ENCODE assay signal across 22 cellular contexts in the genomic region with DNA sequence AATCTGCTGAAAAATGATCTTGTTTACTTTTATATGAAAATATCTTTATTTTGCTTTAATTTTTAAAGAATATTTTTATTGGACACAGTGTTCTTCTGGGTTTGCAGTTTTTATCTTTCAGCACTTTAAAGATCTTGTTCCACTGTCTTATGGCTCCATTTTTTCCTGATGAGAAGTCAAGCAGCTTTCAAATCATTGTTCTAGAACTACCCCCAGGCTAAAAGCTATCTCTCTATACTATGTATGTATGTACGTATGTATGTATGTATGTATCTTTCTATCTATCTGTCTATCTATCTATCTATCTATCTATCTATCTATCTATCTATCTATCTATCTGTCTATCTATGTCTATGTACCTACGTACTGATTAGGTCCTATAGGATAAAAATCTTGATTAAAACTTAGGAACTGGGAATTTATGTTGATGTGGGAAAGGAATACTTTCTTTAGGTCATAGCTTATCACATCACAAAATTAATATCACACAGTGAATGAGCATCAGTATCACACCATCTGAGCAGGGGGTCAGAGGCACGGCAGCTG. TPM values are rescaled to one million over a fixed set of nuclear protein-coding genes. Genes with fewer than 3 reads are reported as not detected.
DNase-seq lines count a peak whose midpoint lies in the region; ATAC-seq and TF ChIP-seq lines count a peak whose summit lies in the region.
"Had no signal": no experiment of that assay in that cellular context is flagged by ENCODE, and none has a peak within 500 bp of the region (broad histone marks: within the 10 kb centered on the region; RNA-seq: fewer than 3 reads in every experiment).

No MANE protein-coding gene starts in this region.

- H3K9me2 ChIP-seq in PC-9 (ENCODE audit: insufficient read depth) (no peaks in the 10 kb centered on the region), hepatocyte (replicated peaks; ENCODE audit: insufficient read depth) (no peaks in the 10 kb centered on the region)

- H3K4me1 ChIP-seq in PC-9 (replicated peaks; ENCODE audit: insufficient read depth) (peaks cover 23% of the 10 kb centered on the region), hepatocyte (ENCODE audit: insufficient read depth) (peaks cover 5% of the 10 kb centered on the region), smooth muscle cell (ENCODE audit: low read depth) (no peaks in the 10 kb centered on the region), heart right ventricle (no peaks in the 10 kb centered on the region)

- H3K4me3 ChIP-seq in PC-9 (no peak overlapping the region), hepatocyte (no peak overlapping the region), smooth muscle cell (no peak overlapping the region), heart right ventricle (no peak overlapping the region)
- H3K4me3 ChIP-seq: A549, GM23248 had no signal

- no peaks in the 10 kb centered on the region for H3K79me2 ChIP-seq in PC-9 (ENCODE audit: low read depth)
- H3K79me2 ChIP-seq in hepatocyte: no peaks in the 10 kb centered on the region
- H3K79me2 ChIP-seq in smooth muscle cell (ENCODE audit: low read depth): no peaks in the 10 kb centered on the region

- CTCF ChIA-PET in Calu3 (lab: Charles Lee) (interaction anchor here (0.5 to 1.4 kb wide), 5 partner anchors 12 to 1418 kb away, joined by 3 to 5 read pairs (median 5); no protein-coding TSS in a partner anchor), PC-9 (lab: Charles Lee) (no interaction called here)

- H3K9me3 ChIP-seq in PC-9 (ENCODE audit: insufficient read depth, low read depth) (no peaks in the 10 kb centered on the region), hepatocyte (ENCODE audit: low read depth) (no peaks in the 10 kb centered on the region), smooth muscle cell (replicated peaks; ENCODE audit: low read depth) (no peaks in the 10 kb centered on the region), heart right ventricle (no peaks in the 10 kb centered on the region)
- H3K9me3 ChIP-seq: A549 had no signal

- BruUV-seq in Calu3 (replicated peaks; lab: Mats Ljungman, UMichigan) (no TSS peak), PC-9 (replicated peaks; lab: Mats Ljungman, UMichigan) (no TSS peak)

- H3K27ac ChIP-seq in PC-9: peak overlapping the region; percentile 68
- H3K27ac ChIP-seq in hepatocyte: peak overlapping the region; percentile 61
- H3K27ac ChIP-seq in smooth muscle cell (ENCODE audit: low read depth): peak overlapping the region; percentile 31
- H3K27ac ChIP-seq in heart right ventricle: no peak overlapping the region
- H3K27ac ChIP-seq: A549, GM23248 had no signal

- POLR2A ChIA-PET in PC-9 (lab: Charles Lee; ENCODE audit: unreplicated experiment): no interaction called here

- no peaks in the 10 kb centered on the region for H3K9me3 Mint-ChIP-seq in Calu3 (ENCODE audit: low read depth, unreplicated experiment)
- H3K9me3 Mint-ChIP-seq in activated T-helper 17 cell treated with anti-CD3 and anti-CD28 coated beads, Interleukin-2, amount 50 U/mL, for 72 hours: no peaks in the 10 kb centered on the region
- no peaks in the 10 kb centered on the region for H3K9me3 Mint-ChIP-seq in activated T-cell treated with anti-CD3 and anti-CD28 coated beads, Interleukin-2, amount 50 U/mL, for 24 hours

- no peak for ATAC-seq in heart right ventricle
- ATAC-seq in activated T-helper 17 cell treated with anti-CD3 and anti-CD28 coated beads, Interleukin-2, amount 50 U/mL, for 72 hours (replicated peaks): no peak

- no peak for TF ChIP-seq CTCF in Calu3 (IDR thresholded peaks at IDR 0.05; ENCODE audit: unreplicated experiment)
- TF ChIP-seq CTCF in PC-9 (conservative IDR thresholded peaks at IDR 0.05): no peak
- no peak for TF ChIP-seq CTCF in hepatocyte (IDR thresholded peaks at IDR 0.05; ENCODE audit: poor library complexity)
- no peak for TF ChIP-seq CTCF in smooth muscle cell (IDR thresholded peaks at IDR 0.05; ENCODE audit: borderline replicate concordance, insufficient read depth, poor library complexity, severe bottlenecking)
- TF ChIP-seq CTCF in heart right ventricle (IDR thresholded peaks at IDR 0.05): no peak

- H3K4me2 ChIP-seq in PC-9 (no peak overlapping the region), hepatocyte (peak overlapping the region; percentile 14), smooth muscle cell (no peak overlapping the region)

- H4K20me1 ChIP-seq in PC-9 (ENCODE audit: insufficient read depth): no peaks in the 10 kb centered on the region
- H4K20me1 ChIP-seq in hepatocyte (ENCODE audit: insufficient read depth, poor library complexity, severe bottlenecking): no peaks in the 10 kb centered on the region
- no peaks in the 10 kb centered on the region for H4K20me1 ChIP-seq in smooth muscle cell (ENCODE audit: low read depth)

- H3K27me3 Mint-ChIP-seq in Calu3 (ENCODE audit: unreplicated experiment): no peaks in the 10 kb centered on the region
- H3K27me3 Mint-ChIP-seq in activated T-helper 17 cell treated with anti-CD3 and anti-CD28 coated beads, Interleukin-2, amount 50 U/mL, for 72 hours: no peaks in the 10 kb centered on the region
- no peaks in the 10 kb centered on the region for H3K27me3 Mint-ChIP-seq in activated T-cell treated with anti-CD3 and anti-CD28 coated beads, Interleukin-2, amount 50 U/mL, for 24 hours
- H3K27me3 Mint-ChIP-seq: CD4-positive, alpha-beta memory T cell had no signal

- WGBS in hepatocyte (ENCODE audit: low lambda C conversion rate, missing lambda C conversion rate): 87% methylated on average over 3 of the region's 3 CpGs
- 87% methylated on average over 3 of the region's 3 CpGs for WGBS in smooth muscle cell (ENCODE audit: low lambda C conversion rate)
- 96 to 98% methylated on average over 3 of the region's 3 CpGs for WGBS in heart right ventricle, 2 donors

- intact Hi-C loops in Calu3 (cut with micrococcal nuclease; ENCODE audit: unreplicated experiment): loop anchor here (2.0 kb wide), 1 partner anchor 37 kb away; no protein-coding TSS in a partner anchor
- intact Hi-C loops in PC-9 (cut with micrococcal nuclease; ENCODE audit: unreplicated experiment): no loop called here
- intact Hi-C loops in heart right ventricle (cut with DNase I): no loop called here

- H3F3A ChIP-seq in PC-9 (ENCODE audit: insufficient read depth, low read depth) (peaks cover 13% of the 10 kb centered on the region), smooth muscle cell (ENCODE audit: low read depth) (no peaks in the 10 kb centered on the region)

- H3K27me3 ChIP-seq in PC-9 (ENCODE audit: insufficient read depth, low read depth) (no peaks in the 10 kb centered on the region), hepatocyte (no peaks in the 10 kb centered on the region), smooth muscle cell (ENCODE audit: low read depth) (no peaks in the 10 kb centered on the region), heart right ventricle (no peaks in the 10 kb centered on the region)

- H2AFZ ChIP-seq in PC-9: no peak overlapping the region
- no peak overlapping the region for H2AFZ ChIP-seq in hepatocyte
- no peak overlapping the region for H2AFZ ChIP-seq in smooth muscle cell (ENCODE audit: low read depth)
- H2AFZ ChIP-seq: GM23248 had no signal

- H3K9ac ChIP-seq in smooth muscle cell (ENCODE audit: low read depth): no peak overlapping the region
- H3K9ac ChIP-seq: GM23248 had no signal

- H3K36me3 ChIP-seq in PC-9 (ENCODE audit: low read depth) (no peaks in the 10 kb centered on the region), hepatocyte (replicated peaks; ENCODE audit: insufficient read depth, low read depth) (no peaks in the 10 kb centered on the region), smooth muscle cell (ENCODE audit: low read depth) (no peaks in the 10 kb centered on the region), heart right ventricle (no peaks in the 10 kb centered on the region)

- H3K27ac Mint-ChIP-seq in Calu3 (ENCODE audit: unreplicated experiment): peak overlapping the region; percentile 5
- H3K27ac Mint-ChIP-seq in activated T-helper 17 cell treated with anti-CD3 and anti-CD28 coated beads, Interleukin-2, amount 50 U/mL, for 72 hours: no peak overlapping the region
- no peak overlapping the region for H3K27ac Mint-ChIP-seq in activated T-cell treated with anti-CD3 and anti-CD28 coated beads, Interleukin-2, amount 50 U/mL, for 24 hours
- H3K27ac Mint-ChIP-seq: CD4-positive, alpha-beta memory T cell had no signal

- H3K36me3 Mint-ChIP-seq in Calu3 (ENCODE audit: insufficient read depth, unreplicated experiment): peaks cover under 1% of the 10 kb centered on the region
- no peaks in the 10 kb centered on the region for H3K36me3 Mint-ChIP-seq in activated T-helper 17 cell treated with anti-CD3 and anti-CD28 coated beads, Interleukin-2, amount 50 U/mL, for 72 hours (ENCODE audit: low read depth)
- H3K36me3 Mint-ChIP-seq in activated T-cell treated with anti-CD3 and anti-CD28 coated beads, Interleukin-2, amount 50 U/mL, for 24 hours (ENCODE audit: low read depth): peaks cover 19% of the 10 kb centered on the region

- H3K4me1 Mint-ChIP-seq in Calu3 (ENCODE audit: low read depth, unreplicated experiment): peaks cover 23% of the 10 kb centered on the region
- peaks cover 5% of the 10 kb centered on the region for H3K4me1 Mint-ChIP-seq in activated T-helper 17 cell treated with anti-CD3 and anti-CD28 coated beads, Interleukin-2, amount 50 U/mL, for 72 hours
- H3K4me1 Mint-ChIP-seq in activated T-cell treated with anti-CD3 and anti-CD28 coated beads, Interleukin-2, amount 50 U/mL, for 24 hours (ENCODE audit: low read depth): peaks cover 29% of the 10 kb centered on the region
- H3K4me1 Mint-ChIP-seq: CD4-positive, alpha-beta memory T cell had no signal

- H3K4me3 Mint-ChIP-seq in Calu3 (ENCODE audit: low read depth, unreplicated experiment): no peak overlapping the region
- H3K4me3 Mint-ChIP-seq in activated T-helper 17 cell treated with anti-CD3 and anti-CD28 coated beads, Interleukin-2, amount 50 U/mL, for 72 hours: no peak overlapping the region
- no peak overlapping the region for H3K4me3 Mint-ChIP-seq in activated T-cell treated with anti-CD3 and anti-CD28 coated beads, Interleukin-2, amount 50 U/mL, for 24 hours
- H3K4me3 Mint-ChIP-seq: CD4-positive, alpha-beta memory T cell had no signal

- no peak for DNase-seq in Calu3
- DNase-seq in PC-9: no peak
- DNase-seq in hepatocyte (ENCODE audit: low spot score): no peak
- DNase-seq in smooth muscle cell (lab: John Stamatoyannopoulos, UW; ENCODE audit: unreplicated experiment): no peak
- DNase-seq in heart right ventricle: no peak
- DNase-seq in Ammon's horn (ENCODE audit: low spot score): no peak
- DNase-seq in activated T-cell treated with anti-CD3 and anti-CD28 coated beads, Interleukin-2, amount 50 U/mL, for 24 hours: no peak
- DNase-seq: 8988T; ACHN; AML-193; C1 segment of cervical spinal cord; CD4-positive, alpha-beta memory T cell; COR-L47; DMS 273 treated with DMSO at 0.1 percent for 48 hours; DMS53; DMS79 treated with DMSO at 0.1 percent for 48 hours; GM23248; H7; HCEC 1CT had no signal

RNA-seq across cellular contexts. Expression of a gene that starts 35.4 kb away (rescaled TPM):
- 148 and 155 TPM in 2 replicates for total RNA-seq in Calu3 (2022)
- total RNA-seq in PC-9 (2021): 26.5 and 31.1 TPM in 2 replicates
- total RNA-seq in hepatocyte: 173 and 196 TPM in 2 replicates
- polyA plus RNA-seq in hepatocyte: 157 and 164 TPM in 2 replicates
- total RNA-seq in smooth muscle cell: 128 and 142 TPM in 2 replicates
- 103 and 116 TPM in 2 replicates for polyA plus RNA-seq in smooth muscle cell
- total RNA-seq in heart right ventricle: 10 to 100 TPM in 5 of 10 donors, 1 to 10 TPM in 5; 6.8 to 26.3 (median 10.0) TPM
- 10 to 100 TPM; 26.4 to 40.1 TPM for polyA plus RNA-seq in heart right ventricle
- total RNA-seq in activated T-helper 17 cell treated with anti-CD3 and anti-CD28 coated beads, Interleukin-2, amount 50 U/mL, for 72 hours: 1 to 10 TPM; 1.1 to 2.5 TPM
- total RNA-seq: CD4-positive, alpha-beta memory T cell; G401 had no signal

Comparison
In these comparisons a context has a peak if more than half of its experiments do, and no peak if none do; other contexts are left out.
1. H3K27ac ChIP-seq: peak in PC-9 (single experiment), hepatocyte (single experiment) and smooth muscle cell (single experiment); none in heart right ventricle (0 of 10).